ENCODE assay signal across 8 cellular contexts in the genomic region with DNA sequence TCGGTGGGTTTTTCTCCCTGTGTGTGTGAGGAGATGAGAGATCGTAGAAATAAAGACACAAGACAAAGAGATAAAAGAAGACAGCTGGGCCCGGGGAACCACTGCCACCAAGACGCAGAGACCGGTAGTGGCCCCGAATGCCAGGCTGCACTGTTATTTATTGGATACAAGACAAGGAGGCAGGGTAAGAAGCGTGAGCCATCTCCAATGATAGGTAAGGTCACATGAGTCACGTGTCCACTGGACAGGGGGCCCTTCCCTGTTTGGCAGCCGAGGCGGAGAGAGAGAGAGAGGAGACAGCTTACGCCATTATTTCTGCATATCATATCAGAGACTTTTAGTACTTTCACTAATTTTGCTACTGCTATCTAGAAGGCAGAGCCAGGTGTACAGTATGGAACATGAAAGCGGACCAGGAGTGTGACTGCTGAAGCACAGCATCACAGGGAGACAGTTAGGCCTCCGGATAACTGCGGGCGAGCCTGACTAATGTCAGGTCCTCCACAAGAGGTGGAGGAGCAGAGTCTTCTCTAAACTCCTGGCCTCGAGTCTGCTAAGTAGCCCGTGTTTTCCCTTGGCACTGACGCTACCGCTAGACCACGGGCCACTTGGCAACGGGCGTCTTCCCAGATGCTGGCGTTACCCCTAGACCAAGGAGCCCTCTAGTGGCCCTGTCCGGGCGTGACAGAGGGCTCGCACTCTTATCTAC. TPM values are rescaled to one million over a fixed set of nuclear protein-coding genes. Genes with fewer than 3 reads are reported as not detected.
DNase-seq lines count a peak whose midpoint lies in the region; ATAC-seq, FAIRE-seq and TF ChIP-seq lines count a peak whose summit lies in the region.
"Not testable (repeated sequence)": the region's sequence is repeated elsewhere in the genome, so short reads cannot be mapped to it uniquely, and the experiment has no call there.

No MANE protein-coding gene starts in this region.

- intact Hi-C loops in HepG2 (cut with micrococcal nuclease; ENCODE audit: unreplicated experiment) = loop anchor here (2.0 kb wide), 2 partner anchors 116 to 230 kb away; no protein-coding TSS in a partner anchor

- H3K4me2 ChIP-seq in HepG2 (ENCODE audit: low read depth, low read length) = peak overlapping the region; percentile 47

- POLR2A ChIA-PET in AG04449 (lab: Yijun Ruan, JAX); HepG2 (lab: Yijun Ruan, JAX): not testable (repeated sequence)

- H4K20me1 ChIP-seq in HepG2 (ENCODE audit: insufficient read depth, low read length) = not testable (repeated sequence)

- BruUV-seq in HepG2 (replicated peaks; lab: Mats Ljungman, UMichigan) = not testable (repeated sequence)

- ATAC-seq in activated T-cell treated with anti-CD3 and anti-CD28 coated beads, Interleukin-2, amount 50 U/mL, for 4 hours = not testable (repeated sequence)
- ATAC-seq in HepG2 = peak; percentile 68

- H3K27me3 Mint-ChIP-seq in activated T-cell treated with anti-CD3 and anti-CD28 coated beads, Interleukin-2, amount 50 U/mL, for 4 hours (ENCODE audit: low read depth) = not testable (repeated sequence)

- TF ChIP-seq CTCF in AG04449 (IDR thresholded peaks at IDR 0.05; ENCODE audit: insufficient read depth, low read length, missing control alignments) = peak; percentile 80
- TF ChIP-seq CTCF in GM12872 (IDR thresholded peaks at IDR 0.05; ENCODE audit: insufficient read depth, low read depth, low read length) = peak; percentile 81
- TF ChIP-seq CTCF in epithelial cell of esophagus (IDR thresholded peaks at IDR 0.05; ENCODE audit: insufficient read depth, low read depth, low read length, missing control alignments) = peak; percentile 73
- TF ChIP-seq CTCF in HepG2 (CRISPR knock-in tag; IDR thresholded peaks at IDR 0.05) = peak; percentile 86

- not testable (repeated sequence) for H2AFZ ChIP-seq in HepG2 (ENCODE audit: low read length)

- in situ Hi-C loops in HepG2 (cut with HindIII; ENCODE audit: extremely low pct_ligation_motif_present, low pct_unique_long_range_greater_than_20kb) = loop anchor here (5.0 to 25.0 kb wide), 2 partner anchors 116 to 229 kb away; no protein-coding TSS in a partner anchor

- not testable (repeated sequence) for H3K9ac ChIP-seq in HepG2 (ENCODE audit: insufficient read depth, low read depth, low read length)

- not testable (repeated sequence) for FAIRE-seq in HepG2 (lab: Jason Lieb, UNC); small intestine (lab: Jason Lieb, UNC)

- DNase-seq in AG04449 (ENCODE audit: low read depth, low spot score) = not testable (repeated sequence)
- DNase-seq in NCI-H1092 treated with DMSO at 0.1 percent for 48 hours (lab: John Stamatoyannopoulos, UW) = peak; percentile 26
- DNase-seq in SJCRH30 = peak; percentile 54 to 65
- peak; percentile 40 for DNase-seq in activated T-cell treated with anti-CD3 and anti-CD28 coated beads, Interleukin-2, amount 50 U/mL, for 4 hours
- peak; percentile 68 for DNase-seq in epithelial cell of esophagus (ENCODE audit: low read depth)
- DNase-seq in HepG2 (ENCODE audit: low spot score) = peak; percentile 26
- peak; percentile 58 for DNase-seq in small intestine

- H3K79me2 ChIP-seq in HepG2 (ENCODE audit: insufficient read depth, low read length) = not testable (repeated sequence)

- not testable (repeated sequence) for TF ChIP-seq EP300 in HepG2 (IDR thresholded peaks at IDR 0.05; ENCODE audit: low read depth in 2 of 2, low read length in 2 of 2); HepG2 (CRISPR knock-in tag; IDR thresholded peaks at IDR 0.05; ENCODE audit: borderline replicate concordance)

- not testable (repeated sequence) for H3K4me1 ChIP-seq in SJCRH30; HepG2 (ENCODE audit: insufficient read depth, low read length); small intestine (ENCODE audit: control insufficient read depth in 2 of 2, insufficient read depth in 1 of 2, low read depth in 1 of 2, low read length in 1 of 2)

- H3K9me3 Mint-ChIP-seq in activated T-cell treated with anti-CD3 and anti-CD28 coated beads, Interleukin-2, amount 50 U/mL, for 4 hours = not testable (repeated sequence)

- not testable (repeated sequence) for H3K36me3 Mint-ChIP-seq in activated T-cell treated with anti-CD3 and anti-CD28 coated beads, Interleukin-2, amount 50 U/mL, for 4 hours (ENCODE audit: insufficient read depth)

- not testable (repeated sequence) for H3K4me3 Mint-ChIP-seq in activated T-cell treated with anti-CD3 and anti-CD28 coated beads, Interleukin-2, amount 50 U/mL, for 4 hours

- 19% methylated on average over 19 of the region's 26 CpGs for WGBS in HepG2 (ENCODE audit: low lambda C conversion rate)
- WGBS in small intestine, 3 donors = 44 to 53% (median 50%) methylated on average over 26 of the region's 26 CpGs

- H3K4me3 ChIP-seq in AG04449 (ENCODE audit: low read depth, low read length); SJCRH30; epithelial cell of esophagus (ENCODE audit: low read length); small intestine (ENCODE audit: low read depth in 1 of 2, low read length in 2 of 2): not testable (repeated sequence)
- H3K4me3 ChIP-seq in HepG2 (replicated peaks in 1 of 3; ENCODE audit: insufficient read depth in 1 of 3, low read depth in 2 of 3, low read length in 3 of 3) = peak overlapping the region in 1 of 3 experiments; percentile 5; a peak in 1 of 6 replicates

- peak; percentile 62 for TF ChIP-seq RAD21 in HepG2 (CRISPR knock-in tag; IDR thresholded peaks at IDR 0.05)

- H3K4me1 Mint-ChIP-seq in activated T-cell treated with anti-CD3 and anti-CD28 coated beads, Interleukin-2, amount 50 U/mL, for 4 hours (ENCODE audit: low read depth) = peaks cover 30% of the 10 kb centered on the region

- H3K36me3 ChIP-seq in SJCRH30; HepG2 (replicated peaks in 1 of 2; ENCODE audit: control insufficient read depth in 1 of 2, insufficient read depth in 2 of 2, low read length in 2 of 2); small intestine (ENCODE audit: control insufficient read depth in 2 of 2, insufficient read depth in 2 of 2, low read length in 2 of 2): not testable (repeated sequence)

- H3K27ac ChIP-seq in SJCRH30; HepG2 (ENCODE audit: extremely low read length, insufficient read depth, low read length); small intestine (ENCODE audit: low read depth in 1 of 2, low read length in 1 of 2): not testable (repeated sequence)

- not testable (repeated sequence) for TF ChIP-seq POLR2A in HepG2 (IDR thresholded peaks at IDR 0.05; ENCODE audit: insufficient read depth in 1 of 2, low read depth in 2 of 2, low read length in 2 of 2)

- CTCF ChIA-PET in AG04449 (lab: Yijun Ruan, JAX) = interaction anchor here (0.6 to 6.7 kb wide), 21 partner anchors 8 to 231 kb away, joined by 3 to 93 read pairs (median 3); no protein-coding TSS in a partner anchor
- CTCF ChIA-PET in HepG2 (lab: Yijun Ruan, JAX; ENCODE audit: low intra/inter-chr PET ratio, low total read pairs) = interaction anchor here (1.6 to 3.1 kb wide), 3 partner anchors 116 to 231 kb away, joined by 5 to 24 read pairs (median 5); a partner anchor contains a TSS

- H3K27me3 ChIP-seq in SJCRH30; HepG2 (ENCODE audit: control insufficient read depth in 1 of 2, insufficient read depth in 2 of 2, low read length in 2 of 2); small intestine (ENCODE audit: control insufficient read depth in 2 of 2, insufficient read depth in 2 of 2, low read length in 2 of 2): not testable (repeated sequence)

- H3K9me3 ChIP-seq in SJCRH30 (replicated peaks); HepG2 (ENCODE audit: low read length); small intestine (ENCODE audit: control insufficient read depth, low read depth): not testable (repeated sequence)

RNA-seq across cellular contexts. Expression of a gene that starts 37.1 kb away (rescaled TPM):
- total RNA-seq in SJCRH30 (2014; rRNA removed; shearing (Covaris generic)) = not detected in 2 replicates
- total RNA-seq in activated T-cell treated with anti-CD3 and anti-CD28 coated beads, Interleukin-2, amount 50 U/mL, for 4 hours = 100 to 1,000 TPM; 244 to 279 (median 255) TPM
- total RNA-seq in HepG2 (2016; rRNA removed; fragmentation: Illumina TruSeq; extraction: Trizol) = 0.17 and 0.49 TPM in 2 replicates
- 0.09 and 0.10 TPM in 2 replicates for total RNA-seq in HepG2 (2016; cell fraction: cytosol; rRNA removed; fragmentation: Illumina TruSeq; extraction: Trizol; ENCODE audit: low read depth)
- 0.10 and 0.69 TPM in 2 replicates for total RNA-seq in HepG2 (2016; cell fraction: insoluble cytoplasmic fraction; rRNA removed; fragmentation: Illumina TruSeq; extraction: Trizol)
- 0.10 and 0.15 TPM in 2 replicates for total RNA-seq in HepG2 (2016; cell fraction: membrane; rRNA removed; fragmentation: Illumina TruSeq; extraction: Trizol)
- 0.88 and 1.2 TPM in 2 replicates for total RNA-seq in HepG2 (2016; cell fraction: nucleus; rRNA removed; fragmentation: Illumina TruSeq; extraction: Trizol)
- polyA plus RNA-seq in HepG2 (2011; rRNA removed) = 9.1 and 10.0 TPM in 2 replicates
- 1.9 and 2.2 TPM in 2 replicates for polyA plus RNA-seq in HepG2 (2011; cell fraction: cytosol; rRNA removed)
- 37.9 and 38.9 TPM in 2 replicates for polyA plus RNA-seq in HepG2 (2011; cell fraction: nucleus; rRNA removed)
- 1.7 and 3.2 TPM in 2 replicates for polyA plus RNA-seq in HepG2 (2012)
- polyA plus RNA-seq in HepG2 (2016; cell fraction: cytosol; fragmentation: Illumina TruSeq; extraction: Trizol; ENCODE audit: low read depth) = 0.03 and 0.10 TPM in 2 replicates
- polyA plus RNA-seq in HepG2 (2016; cell fraction: insoluble cytoplasmic fraction; fragmentation: Illumina TruSeq; extraction: Trizol; ENCODE audit: low read depth) = 0.17 TPM in 2 replicates
- 0.11 and 0.23 TPM in 2 replicates for polyA plus RNA-seq in HepG2 (2016; cell fraction: membrane; fragmentation: Illumina TruSeq; extraction: Trizol; ENCODE audit: low read depth)
- 7.9 and 8.1 TPM in 2 replicates for polyA plus RNA-seq in HepG2 (2016; cell fraction: nucleus; fragmentation: Illumina TruSeq; extraction: Trizol; ENCODE audit: insufficient read depth, low read depth)
- 0.68 and 5.9 TPM in 2 replicates for polyA minus RNA-seq in HepG2 (2011; rRNA and poly(A)+ RNA removed; ENCODE audit: low replicate concordance)
- polyA minus RNA-seq in HepG2 (2011; cell fraction: cytosol; rRNA and poly(A)+ RNA removed) = 0.30 and 0.70 TPM in 2 replicates
- polyA minus RNA-seq in HepG2 (2011; cell fraction: nucleus; rRNA and poly(A)+ RNA removed) = 10.8 and 14.2 TPM in 2 replicates
- polyA plus RNA-seq in small intestine = 1 to 10 TPM in 1 of 3 donors, under 1 TPM in 2; 0.22 to 2.2 (median 0.73) TPM

RNA-seq across cellular contexts. Expression of a gene that starts 42.0 kb away (rescaled TPM):
- total RNA-seq in SJCRH30 (2014; rRNA removed; shearing (Covaris generic)) = not detected in 2 replicates
- total RNA-seq in activated T-cell treated with anti-CD3 and anti-CD28 coated beads, Interleukin-2, amount 50 U/mL, for 4 hours = 10 to 100 TPM in 1 of 3 donors, 1 to 10 TPM in 2; 4.6 to 13.6 (median 6.6) TPM
- total RNA-seq in HepG2 (2016; rRNA removed; fragmentation: Illumina TruSeq; extraction: Trizol) = not detected in 2 replicates
- not detected in 2 replicates for total RNA-seq in HepG2 (2016; cell fraction: cytosol; rRNA removed; fragmentation: Illumina TruSeq; extraction: Trizol; ENCODE audit: low read depth)
- not detected in 2 replicates for total RNA-seq in HepG2 (2016; cell fraction: insoluble cytoplasmic fraction; rRNA removed; fragmentation: Illumina TruSeq; extraction: Trizol)
- not detected in 2 replicates for total RNA-seq in HepG2 (2016; cell fraction: membrane; rRNA removed; fragmentation: Illumina TruSeq; extraction: Trizol)
- total RNA-seq in HepG2 (2016; cell fraction: nucleus; rRNA removed; fragmentation: Illumina TruSeq; extraction: Trizol) = not detected in 2 replicates
- polyA plus RNA-seq in HepG2 (2011; rRNA removed) = 0.13 and 0.51 TPM in 2 replicates
- polyA plus RNA-seq in HepG2 (2011; cell fraction: cytosol; rRNA removed) = 0.40 and 0.45 TPM in 2 replicates
- 0.80 TPM in 2 replicates for polyA plus RNA-seq in HepG2 (2011; cell fraction: nucleus; rRNA removed)
- 0.37 TPM in 1 of 2 replicates, not detected in the other for polyA plus RNA-seq in HepG2 (2012)
- not detected in 2 replicates for polyA plus RNA-seq in HepG2 (2016; cell fraction: cytosol; fragmentation: Illumina TruSeq; extraction: Trizol; ENCODE audit: low read depth)
- not detected in 2 replicates for polyA plus RNA-seq in HepG2 (2016; cell fraction: insoluble cytoplasmic fraction; fragmentation: Illumina TruSeq; extraction: Trizol; ENCODE audit: low read depth)
- polyA plus RNA-seq in HepG2 (2016; cell fraction: membrane; fragmentation: Illumina TruSeq; extraction: Trizol; ENCODE audit: low read depth) = not detected in 2 replicates
- polyA plus RNA-seq in HepG2 (2016; cell fraction: nucleus; fragmentation: Illumina TruSeq; extraction: Trizol; ENCODE audit: insufficient read depth, low read depth) = not detected in 2 replicates
- polyA minus RNA-seq in HepG2 (2011; rRNA and poly(A)+ RNA removed; ENCODE audit: low replicate concordance) = 0.22 and 1.2 TPM in 2 replicates
- polyA minus RNA-seq in HepG2 (2011; cell fraction: cytosol; rRNA and poly(A)+ RNA removed) = not detected in 2 replicates
- polyA minus RNA-seq in HepG2 (2011; cell fraction: nucleus; rRNA and poly(A)+ RNA removed) = not detected in 2 replicates
- under 1 TPM in 2 of 3 donors, not detected in 1; 0.15 to 0.89 TPM for polyA plus RNA-seq in small intestine

Comparison
In these comparisons a context has a peak if more than half of its experiments do, and no peak if none do; other contexts are left out.
1. RNA of a gene that starts 37.1 kb away (total RNA-seq): 244 to 279 TPM in activated T-cell treated with anti-CD3 and anti-CD28 coated beads, Interleukin-2, amount 50 U/mL, for 4 hours; 0.09 to 1.2 TPM in HepG2 and not detected in SJCRH30; every median in the first group is over 100 times any median in the second.
2. Peak in every context shown above with its lines, with median percentiles within 50 percentile points of each other: CTCF ChIP-seq.